ENCODE assay signal across 8 cellular contexts in the genomic region with DNA sequence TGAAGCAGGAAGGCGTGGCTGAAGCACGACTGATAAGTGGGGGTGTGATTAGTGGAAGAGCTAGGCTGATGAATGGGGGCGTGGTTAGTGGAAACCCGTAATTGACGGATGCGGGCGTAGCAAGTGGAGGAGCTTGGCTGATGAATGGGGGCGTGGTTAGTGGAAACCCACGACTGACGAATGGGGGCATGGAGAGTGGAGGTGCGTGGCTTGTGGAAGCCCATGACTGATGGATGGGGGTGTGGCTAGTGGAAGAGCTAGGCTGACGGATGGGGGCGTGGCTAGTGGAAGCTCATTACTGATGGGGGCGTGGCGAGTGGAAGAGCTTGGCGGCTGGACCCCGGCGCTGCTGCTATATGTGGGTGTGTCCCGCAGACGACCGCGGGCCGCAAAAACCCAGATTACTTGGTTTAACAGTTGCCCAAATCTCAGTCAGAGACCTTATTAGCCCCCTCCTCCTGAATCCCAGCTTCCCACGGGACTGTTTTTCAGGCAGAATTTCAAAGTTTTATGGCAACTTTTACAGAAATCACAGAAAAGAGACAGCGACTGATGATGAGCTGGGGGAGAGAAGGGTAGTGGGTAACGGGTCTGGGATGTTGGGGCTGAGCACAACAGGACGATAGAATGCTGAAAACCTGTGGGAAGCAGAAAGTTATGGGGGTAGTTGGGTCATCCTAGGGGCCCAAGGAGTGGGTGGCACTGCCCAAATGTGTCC. TPM values are rescaled to one million over a fixed set of nuclear protein-coding genes. Genes with fewer than 3 reads are reported as not detected.
DNase-seq lines count a peak whose midpoint lies in the region; ATAC-seq and TF ChIP-seq lines count a peak whose summit lies in the region.

No MANE protein-coding gene starts in this region.

- DNase-seq in GM12864 (ENCODE audit: low read depth), result peak; percentile 92
- DNase-seq in NCI-H1092 (lab: John Stamatoyannopoulos, UW), result peak; percentile 78
- peak; percentile 99 for DNase-seq in SK-MEL-5 (ENCODE audit: low read depth, low spot score)
- DNase-seq in activated naive CD4-positive, alpha-beta T cell treated with anti-CD3 and anti-CD28 coated beads for 36 hours, result peak; percentile 94
- peak; percentile 88 for DNase-seq in glomerular visceral epithelial cell (ENCODE audit: extremely low spot score)
- peak; percentile 72 to 93 (median 86) for DNase-seq in ovary
- DNase-seq in tibial nerve (ENCODE audit: low spot score in 2 of 2), result peak; percentile 52 to 73

- H3K36me3 Mint-ChIP-seq in activated naive CD4-positive, alpha-beta T cell treated with anti-CD3 and anti-CD28 coated beads for 36 hours (ENCODE audit: low read depth), result no peaks in the 10 kb centered on the region

- no peak overlapping the region for H3K4me3 Mint-ChIP-seq in activated naive CD4-positive, alpha-beta T cell treated with anti-CD3 and anti-CD28 coated beads for 36 hours

- intact Hi-C loops in activated naive CD4-positive, alpha-beta T cell treated with anti-CD3 and anti-CD28 coated beads for 36 hours (cut with micrococcal nuclease), result loop anchor here (1.0 to 5.0 kb wide), 2 partner anchors 37 to 146 kb away; no protein-coding TSS in a partner anchor
- intact Hi-C loops in ovary (cut with DNase I), result loop anchor here in 2 of 4 donors (10.0 kb wide), 1 partner anchor 134 kb away; no protein-coding TSS in a partner anchor

- no peak for TF ChIP-seq POLR2A in ovary (IDR thresholded peaks at IDR 0.05)
- TF ChIP-seq POLR2A in tibial nerve (IDR thresholded peaks at IDR 0.05), result no peak

- no peaks in the 10 kb centered on the region for H3K9me3 Mint-ChIP-seq in activated naive CD4-positive, alpha-beta T cell treated with anti-CD3 and anti-CD28 coated beads for 36 hours

- H3K4me3 ChIP-seq in GM12864 (ENCODE audit: low read depth, low read length), result no peak overlapping the region
- no peak overlapping the region for H3K4me3 ChIP-seq in ovary
- no peak overlapping the region for H3K4me3 ChIP-seq in tibial nerve

- H3K9me3 ChIP-seq in ovary (no peaks in the 10 kb centered on the region), tibial nerve (no peaks in the 10 kb centered on the region)

- H3K36me3 ChIP-seq in ovary, result no peaks in the 10 kb centered on the region
- no peaks in the 10 kb centered on the region for H3K36me3 ChIP-seq in tibial nerve

- no peak for TF ChIP-seq CTCF in GM12864 (IDR thresholded peaks at IDR 0.05; ENCODE audit: low read depth, low read length, missing control alignments)
- no peak for TF ChIP-seq CTCF in ovary (IDR thresholded peaks at IDR 0.05)
- no peak for TF ChIP-seq CTCF in tibial nerve (IDR thresholded peaks at IDR 0.05)

- peaks cover 49% of the 10 kb centered on the region for H3K27me3 Mint-ChIP-seq in activated naive CD4-positive, alpha-beta T cell treated with anti-CD3 and anti-CD28 coated beads for 36 hours (ENCODE audit: low read depth)

- WGBS in ovary, 3 donors, result 0 to 2% (median 1%) methylated on average over 27 of the region's 27 CpGs
- 1% methylated on average over 27 of the region's 27 CpGs for WGBS in tibial nerve, 2 donors

- ATAC-seq in HG02885 (IDR thresholded peaks at IDR 0.05; ENCODE audit: poor library complexity, unreplicated experiment), result no peak

- CTCF ChIA-PET in activated naive CD4-positive, alpha-beta T cell treated with anti-CD3 and anti-CD28 coated beads for 36 hours (lab: Charles Lee), result interaction anchor here (0.5 to 2.0 kb wide), 23 partner anchors 8 to 661 kb away, joined by 3 to 13 read pairs (median 3); partner anchors contain the start of genes DHX34, EHD2, KPTN and MEIS3

- no peak overlapping the region for H3K27ac Mint-ChIP-seq in activated naive CD4-positive, alpha-beta T cell treated with anti-CD3 and anti-CD28 coated beads for 36 hours

- TF ChIP-seq EP300 in ovary (IDR thresholded peaks at IDR 0.05), result no peak
- no peak for TF ChIP-seq EP300 in tibial nerve (IDR thresholded peaks at IDR 0.05)

- H3K4me1 ChIP-seq in ovary (ENCODE audit: insufficient read depth), result peaks cover 10% of the 10 kb centered on the region
- peaks cover 0 to 33% (median 13%) of the 10 kb centered on the region in 4 donors for H3K4me1 ChIP-seq in tibial nerve

- H3K27ac ChIP-seq in ovary (no peak overlapping the region), tibial nerve (no peak overlapping the region)

- in situ Hi-C loops in SK-MEL-5 (cut with HindIII; ENCODE audit: low pct_unique_long_range_greater_than_20kb, low sequenced_read_pairs), result no loop called here

- H3K27me3 ChIP-seq in ovary (no peaks in the 10 kb centered on the region), tibial nerve (peaks cover 0 to 82% of the 10 kb centered on the region in 2 donors)

- H3K4me1 Mint-ChIP-seq in activated naive CD4-positive, alpha-beta T cell treated with anti-CD3 and anti-CD28 coated beads for 36 hours (ENCODE audit: low read depth), result peaks cover 15% of the 10 kb centered on the region

RNA-seq across cellular contexts. Expression of gene MEIS3, which starts 9.0 kb away (rescaled TPM):
- total RNA-seq in SK-MEL-5 (2014; rRNA removed; shearing (Covaris generic)), result 12.9 and 20.0 TPM in 2 replicates
- polyA plus RNA-seq in SK-MEL-5 (2015; cell fraction: cytosol; rRNA removed), result 10.4 and 13.1 TPM in 2 replicates
- 19.0 and 19.5 TPM in 2 replicates for polyA plus RNA-seq in SK-MEL-5 (2015; cell fraction: nucleus; rRNA removed)
- total RNA-seq in activated naive CD4-positive, alpha-beta T cell treated with anti-CD3 and anti-CD28 coated beads for 36 hours, result not detected
- total RNA-seq in ovary, result 10 to 100 TPM; 13.3 to 30.6 (median 18.7) TPM
- 10 to 100 TPM in 1 of 2 donors, 1 to 10 TPM in 1; 7.2 to 18.6 TPM for polyA plus RNA-seq in ovary
- 10 to 100 TPM; 11.5 to 30.8 (median 16.8) TPM for total RNA-seq in tibial nerve

RNA-seq across cellular contexts. Expression of gene SLC8A2, which starts 43.4 kb away (rescaled TPM):
- total RNA-seq in SK-MEL-5 (2014; rRNA removed; shearing (Covaris generic)), result 1.2 and 1.7 TPM in 2 replicates
- 1.3 and 2.9 TPM in 2 replicates for polyA plus RNA-seq in SK-MEL-5 (2015; cell fraction: cytosol; rRNA removed)
- polyA plus RNA-seq in SK-MEL-5 (2015; cell fraction: nucleus; rRNA removed), result 0.66 and 0.97 TPM in 2 replicates
- not detected for total RNA-seq in activated naive CD4-positive, alpha-beta T cell treated with anti-CD3 and anti-CD28 coated beads for 36 hours
- total RNA-seq in ovary, result 1 to 10 TPM in 1 of 7 donors, under 1 TPM in 3, not detected in 3; 0.07 to 1.3 (median 0.39) TPM
- polyA plus RNA-seq in ovary, result under 1 TPM; 0.08 to 0.60 TPM
- not detected for total RNA-seq in tibial nerve

RNA-seq across cellular contexts. Expression of gene KPTN, which starts 55.7 kb away (rescaled TPM):
- total RNA-seq in SK-MEL-5 (2014; rRNA removed; shearing (Covaris generic)), result 6.9 and 14.6 TPM in 2 replicates
- 9.6 and 10.4 TPM in 2 replicates for polyA plus RNA-seq in SK-MEL-5 (2015; cell fraction: cytosol; rRNA removed)
- 60.6 and 76.0 TPM in 2 replicates for polyA plus RNA-seq in SK-MEL-5 (2015; cell fraction: nucleus; rRNA removed)
- 10 to 100 TPM; 14.2 to 15.5 TPM for total RNA-seq in activated naive CD4-positive, alpha-beta T cell treated with anti-CD3 and anti-CD28 coated beads for 36 hours
- total RNA-seq in ovary (1 to 10 TPM; 2.8 to 5.5 (median 4.4) TPM), tibial nerve (10 to 100 TPM in 1 of 4 donors, 1 to 10 TPM in 3; 3.1 to 10.8 (median 8.2) TPM)
- polyA plus RNA-seq in ovary, result 1 to 10 TPM; 4.4 to 5.4 TPM

Comparison
In these comparisons a context has a peak if more than half of its experiments do, and no peak if none do; other contexts are left out.
1. RNA of gene MEIS3, which starts 9.0 kb away (total RNA-seq): 12.9 to 20.0 TPM in SK-MEL-5, 11.5 to 30.8 TPM in tibial nerve and 13.3 to 30.6 TPM in ovary; not detected in activated naive CD4-positive, alpha-beta T cell treated with anti-CD3 and anti-CD28 coated beads for 36 hours; every median in the first group is over 10 times any median in the second.
2. Peak in every context shown above with its lines, with median percentiles within 50 percentile points of each other: DNase-seq.